8 cellular contexts compared by ENCODE assay signal in the genomic region with DNA sequence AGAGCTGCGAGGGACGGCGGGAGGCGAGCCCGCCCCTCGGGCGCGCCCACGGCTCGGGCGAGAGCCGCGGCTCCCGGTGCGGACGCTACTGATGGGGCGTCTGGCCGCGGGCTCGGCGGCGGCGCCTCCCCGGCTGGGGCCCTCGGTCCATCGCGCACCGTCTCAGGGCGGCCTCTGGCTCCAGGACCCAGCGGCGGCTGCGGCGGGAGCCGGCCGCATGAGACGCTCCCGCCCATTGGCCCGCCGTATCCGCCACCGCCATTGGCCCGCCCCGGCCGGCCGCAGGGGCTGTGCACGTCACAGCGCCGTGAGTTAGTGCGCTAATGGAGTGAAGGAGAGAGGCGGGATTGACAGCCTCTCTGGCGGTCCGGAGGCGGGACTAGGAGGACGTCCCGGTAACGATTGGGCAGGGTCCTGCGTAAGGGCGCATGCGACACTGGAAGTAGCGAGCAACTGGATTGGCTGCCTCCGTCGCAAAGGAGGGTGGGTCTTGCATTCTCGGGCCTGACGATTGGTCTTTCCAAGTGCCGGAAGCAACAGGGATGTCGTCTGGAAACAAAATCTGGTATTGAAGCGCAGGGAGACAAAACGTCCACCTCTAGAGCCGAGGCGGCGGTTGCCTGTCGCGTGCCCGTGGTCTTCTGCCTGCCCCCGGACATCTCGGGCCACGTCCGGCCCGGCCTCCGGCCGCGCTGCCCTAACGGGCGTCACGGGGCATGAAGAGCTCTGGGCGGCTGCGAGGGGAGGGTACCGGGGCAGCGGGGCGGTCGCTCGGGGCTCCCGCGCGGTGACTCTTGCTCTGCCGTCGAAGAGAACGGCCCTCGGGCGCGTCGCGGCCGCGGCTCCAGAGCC. TPM values are rescaled to one million over a fixed set of nuclear protein-coding genes. Genes with fewer than 3 reads are reported as not detected.
DNase-seq lines count a peak whose midpoint lies in the region; ATAC-seq and TF ChIP-seq lines count a peak whose summit lies in the region.

ANKRD11 (minus strand) TSS at position 176 of the 852 bp plus-strand sequence. CDS start 173,542 bp downstream, outside the sequence.

- under 1% methylated on average over 105 of the region's 105 CpGs for WGBS in right cardiac atrium

- TF ChIP-seq CTCF in ascending aorta (IDR thresholded peaks at IDR 0.05) (peak in 1 of 3 experiments; percentile 8), vagina (IDR thresholded peaks at IDR 0.05) (no peak)

- H3K27ac ChIP-seq in ascending aorta (peak within 1 kb of the TSS; percentile 99), right cardiac atrium (ENCODE audit: low read length) (peak within 1 kb of the TSS; percentile 95), vagina (peak within 1 kb of the TSS; percentile 98)

- H3K36me3 ChIP-seq in ascending aorta (no peaks in the 10 kb centered on the region), vagina (no peaks in the 10 kb centered on the region)

- TF ChIP-seq POLR2A in vagina (IDR thresholded peaks at IDR 0.05): peak in 1 of 2 donors; percentile 87

- no peaks in the 10 kb centered on the region for H3K27me3 Mint-ChIP-seq in T-helper 2 cell treated with Interferon-gamma antibody and Interleukin-4, amounts not matched to agents 5 μg/mL and 100 μg/mL, for 36 hours (ENCODE audit: low read depth)

- peaks cover 22% of the 10 kb centered on the region for H3K36me3 Mint-ChIP-seq in T-helper 2 cell treated with Interferon-gamma antibody and Interleukin-4, amounts not matched to agents 5 μg/mL and 100 μg/mL, for 36 hours (ENCODE audit: low read depth)

- peaks cover 34% of the 10 kb centered on the region for H3K4me1 Mint-ChIP-seq in T-helper 2 cell treated with Interferon-gamma antibody and Interleukin-4, amounts not matched to agents 5 μg/mL and 100 μg/mL, for 36 hours (ENCODE audit: low read depth)

- peak within 1 kb of the TSS; percentile 95 for H3K27ac Mint-ChIP-seq in T-helper 2 cell treated with Interferon-gamma antibody and Interleukin-4, amounts not matched to agents 5 μg/mL and 100 μg/mL, for 36 hours

- ATAC-seq in GM18502 (IDR thresholded peaks at IDR 0.05; ENCODE audit: poor library complexity, unreplicated experiment) (peak; percentile 84), HG02970 (IDR thresholded peaks at IDR 0.05; ENCODE audit: low FRiP score, unreplicated experiment) (peak; percentile 89), right cardiac atrium (peak; percentile 98 to 99)

- H3K4me3 Mint-ChIP-seq in T-helper 2 cell treated with Interferon-gamma antibody and Interleukin-4, amounts not matched to agents 5 μg/mL and 100 μg/mL, for 36 hours: peak within 1 kb of the TSS; percentile 97

- intact Hi-C loops in ascending aorta (cut with DNase I): loop anchor here (1.0 to 5.0 kb wide), 8 partner anchors 18 to 634 kb away; partner anchors contain the start of genes GALNS, RPL13, SPG7 and TCF25
- intact Hi-C loops in right cardiac atrium (cut with DNase I): loop anchor here in 1 of 4 donors (10.0 kb wide), 1 partner anchor 156 kb away; no protein-coding TSS in a partner anchor
- intact Hi-C loops in vagina (cut with DNase I): no loop called here

- DNase-seq in NCI-H1930 (lab: John Stamatoyannopoulos, UW) (peak; percentile 95), ascending aorta (ENCODE audit: low spot score in 2 of 2) (peak; percentile 98 to 100), right cardiac atrium (peak; percentile 99 to 100 (median 99)), putamen (ENCODE audit: low spot score) (peak; percentile 100), vagina (ENCODE audit: extremely low spot score in 2 of 2) (peak; percentile 99 to 100)
- DNase-seq in T-helper 2 cell treated with Interferon-gamma antibody and Interleukin-4, amounts not matched to agents 5 μg/mL and 100 μg/mL, for 36 hours (ENCODE audit: low spot score): peak; percentile 99

- H3K9me3 ChIP-seq in ascending aorta: no peaks in the 10 kb centered on the region
- no peaks in the 10 kb centered on the region for H3K9me3 ChIP-seq in right cardiac atrium (ENCODE audit: control insufficient read depth, low read length)
- no peaks in the 10 kb centered on the region for H3K9me3 ChIP-seq in vagina

- no peaks in the 10 kb centered on the region for H3K27me3 ChIP-seq in ascending aorta
- H3K27me3 ChIP-seq in right cardiac atrium (ENCODE audit: control insufficient read depth, insufficient read depth): no peaks in the 10 kb centered on the region
- H3K27me3 ChIP-seq in vagina: no peaks in the 10 kb centered on the region

- H3K4me3 ChIP-seq in ascending aorta (peak within 1 kb of the TSS; percentile 95), right cardiac atrium (ENCODE audit: low read length) (peak within 1 kb of the TSS; percentile 100), vagina (peak within 1 kb of the TSS; percentile 87 to 99)

- no peaks in the 10 kb centered on the region for H3K9me3 Mint-ChIP-seq in T-helper 2 cell treated with Interferon-gamma antibody and Interleukin-4, amounts not matched to agents 5 μg/mL and 100 μg/mL, for 36 hours

- peaks cover 9 to 36% of the 10 kb centered on the region in 2 donors for H3K4me1 ChIP-seq in ascending aorta
- peaks cover 8% of the 10 kb centered on the region for H3K4me1 ChIP-seq in right cardiac atrium (ENCODE audit: control insufficient read depth, insufficient read depth, low read length)
- peaks cover 52% of the 10 kb centered on the region for H3K4me1 ChIP-seq in vagina

RNA-seq across cellular contexts. Expression of gene ANKRD11, which starts in this region (rescaled TPM):
- total RNA-seq in ascending aorta (124 TPM), right cardiac atrium (10 to 100 TPM; 92.6 to 98.9 (median 96.9) TPM), vagina (135 TPM)
- polyA plus RNA-seq in right cardiac atrium: 75.3 TPM

Comparison
In these comparisons a context has a peak if more than half of its experiments do, and no peak if none do; other contexts are left out.
1. Peak in every context shown above with its lines: DNase-seq, ATAC-seq, H3K4me3 ChIP-seq and H3K27ac ChIP-seq.